ENCODE assay signal across 8 cellular contexts in genomic region chr13:112605531-112605990, GRCh38. TPM values are rescaled to one million over a fixed set of nuclear protein-coding genes. Genes with fewer than 3 reads are reported as not detected.
A peak's percentile ranks its signal among the peaks of the same experiment; 100 is the strongest.
DNase-seq lines count a peak whose midpoint lies in the region; ATAC-seq and TF ChIP-seq lines count a peak whose summit lies in the region.

No MANE protein-coding gene starts in this region.

- H3K36me3 Mint-ChIP-seq in CD8-positive, alpha-beta T cell = no peaks in the 10 kb centered on the region
- no peaks in the 10 kb centered on the region for H3K36me3 Mint-ChIP-seq in endothelial cell (ENCODE audit: low read depth, unreplicated experiment)

- no peaks in the 10 kb centered on the region for H3K9me3 Mint-ChIP-seq in CD8-positive, alpha-beta T cell
- no peaks in the 10 kb centered on the region for H3K9me3 Mint-ChIP-seq in endothelial cell (ENCODE audit: unreplicated experiment)

- DNase-seq in CD8-positive, alpha-beta T cell = no peak
- peak; percentile 65 for DNase-seq in NCI-H69 (lab: John Stamatoyannopoulos, UW)
- DNase-seq in endothelial cell (ENCODE audit: low spot score) = no peak
- DNase-seq in occipital lobe (lab: John Stamatoyannopoulos, UW) = peak; percentile 6
- DNase-seq in HAP-1 (ENCODE audit: low spot score in 2 of 2) = no peak
- no peak for DNase-seq in putamen (ENCODE audit: low spot score)
- DNase-seq in DMS153 (lab: John Stamatoyannopoulos, UW) = no peak

- no peak overlapping the region for H3K27ac ChIP-seq in CD8-positive, alpha-beta T cell (ENCODE audit: low read depth, low read length)

- CTCF ChIA-PET in CD8-positive, alpha-beta T cell (lab: Charles Lee) = interaction anchor here (0.7 to 3.0 kb wide), 16 partner anchors 11 to 1176 kb away, joined by 3 to 25 read pairs (median 4); no protein-coding TSS in a partner anchor

- POLR2A ChIA-PET in CD8-positive, alpha-beta T cell (lab: Charles Lee) = interaction anchor here (1.4 kb wide), 1 partner anchor 17 kb away, joined by 5 read pairs; the partner anchor contains the start of gene TUBGCP3

- no peaks in the 10 kb centered on the region for H3K4me1 ChIP-seq in CD8-positive, alpha-beta T cell (ENCODE audit: insufficient read depth, low read length)
- H3K4me1 ChIP-seq in HAP-1 = peaks cover 8% of the 10 kb centered on the region

- peak overlapping the region; percentile 53 for H3K4me3 ChIP-seq in CD8-positive, alpha-beta T cell (ENCODE audit: low read depth, low read length)
- H3K4me3 ChIP-seq in HAP-1 = no peak overlapping the region; the same call in 1 of the 2 replicates

- in situ Hi-C loops in HAP-1 (cut with MboI; ENCODE audit: low sequenced_read_pairs) = loop anchor here (10.0 to 25.0 kb wide), 2 partner anchors 543 to 1131 kb away; partner anchors contain the start of gene SOX1

- peaks cover 4% of the 10 kb centered on the region for H3K27me3 ChIP-seq in CD8-positive, alpha-beta T cell (ENCODE audit: insufficient read depth, low read length)
- H3K27me3 ChIP-seq in HAP-1 (ENCODE audit: low read depth) = peaks cover 14% of the 10 kb centered on the region

- H3K4me1 Mint-ChIP-seq in CD8-positive, alpha-beta T cell (ENCODE audit: low read depth) = peaks cover 8% of the 10 kb centered on the region
- H3K4me1 Mint-ChIP-seq in endothelial cell (ENCODE audit: unreplicated experiment) = peaks cover 3% of the 10 kb centered on the region

- peak overlapping the region; percentile 86 for H3K4me3 Mint-ChIP-seq in CD8-positive, alpha-beta T cell
- H3K4me3 Mint-ChIP-seq in endothelial cell (ENCODE audit: unreplicated experiment) = peak overlapping the region; percentile 86

- peaks cover 13% of the 10 kb centered on the region for H3K27me3 Mint-ChIP-seq in CD8-positive, alpha-beta T cell (ENCODE audit: low read depth)
- H3K27me3 Mint-ChIP-seq in endothelial cell (ENCODE audit: unreplicated experiment) = no peaks in the 10 kb centered on the region

- no peak for ATAC-seq in CD8-positive, alpha-beta T cell
- no peak for ATAC-seq in activated CD4-positive, CD25-positive, alpha-beta regulatory T cell treated with anti-CD3 and anti-CD28 coated beads, Interleukin-2, amount 50 U/mL, for 24 hours

- no peaks in the 10 kb centered on the region for H3K9me3 ChIP-seq in CD8-positive, alpha-beta T cell (ENCODE audit: low read length)
- 0 out of 2 replicates have a peak, but pooled peaks cover 4% of the 10 kb centered on the region for H3K9me3 ChIP-seq in HAP-1

- no peaks in the 10 kb centered on the region for H3K36me3 ChIP-seq in CD8-positive, alpha-beta T cell (ENCODE audit: insufficient read depth, low read length)
- no peaks in the 10 kb centered on the region for H3K36me3 ChIP-seq in HAP-1 (replicated peaks)

- TF ChIP-seq CTCF in CD8-positive, alpha-beta T cell (IDR thresholded peaks at IDR 0.05) = no peak
- TF ChIP-seq CTCF in endothelial cell (IDR thresholded peaks at IDR 0.05; ENCODE audit: unreplicated experiment) = no peak

- H3K27ac Mint-ChIP-seq in CD8-positive, alpha-beta T cell = no peak overlapping the region
- no peak overlapping the region for H3K27ac Mint-ChIP-seq in endothelial cell (ENCODE audit: unreplicated experiment)

- intact Hi-C loops in CD8-positive, alpha-beta T cell (cut with DNase I, micrococcal nuclease) = loop anchor here (5.0 to 10.0 kb wide), 2 partner anchors 91 to 1538 kb away; no protein-coding TSS in a partner anchor

RNA-seq across cellular contexts. Expression of gene TUBGCP3, which starts 17.6 kb away (rescaled TPM):
- 10 to 100 TPM; 28.8 to 31.9 TPM for total RNA-seq in CD8-positive, alpha-beta T cell
- total RNA-seq in endothelial cell (ENCODE audit: unreplicated experiment) (26.8 TPM), occipital lobe (32.9 TPM)

Comparison
In these comparisons a context has a peak if more than half of its experiments do, and no peak if none do; other contexts are left out.
1. DNase-seq: peak in NCI-H69 (single experiment) and occipital lobe (single experiment); none in CD8-positive, alpha-beta T cell (0 of 7), endothelial cell (single experiment), HAP-1 (0 of 2), putamen (single experiment) and DMS153 (single experiment).